Comparison of ENCODE assay signal across 28 cellular contexts in genomic region chr16:88658714-88659113, GRCh38. TPM values are rescaled to one million over a fixed set of nuclear protein-coding genes. Genes with fewer than 3 reads are reported as not detected.
"Had no signal": no experiment of that assay in that cellular context is flagged by ENCODE, and none has a peak within 500 bp of the region (broad histone marks: within the 10 kb centered on the region; RNA-seq: fewer than 3 reads in every experiment).

No MANE protein-coding gene starts in this region.

- ATAC-seq: activated naive CD4-positive, alpha-beta T cell treated with anti-CD3 and anti-CD28 coated beads, Interleukin-2, amount 50 U/mL, for 72 hours; activated T-helper 17 cell treated with anti-CD3 and anti-CD28 coated beads, Interleukin-2, amount 50 U/mL, for 72 hours; foreskin keratinocyte; lower lobe of right lung; mucosa of descending colon; psoas muscle; stimulated activated naive CD8-positive, alpha-beta T cell treated with anti-CD3 and anti-CD28 coated beads, Interleukin-15, Interleukin-2, amounts not matched to agents 100 U/mL and 50 U/mL, for 24 hours; T-cell had no signal

- H3K4me3 ChIP-seq: adrenal gland, lower lobe of right lung, mucosa of descending colon, psoas muscle, right atrium auricular region had no signal

- FAIRE-seq: astrocyte, kidney had no signal

- H3K27ac Mint-ChIP-seq: activated naive CD4-positive, alpha-beta T cell treated with anti-CD3 and anti-CD28 coated beads, Interleukin-2, amount 50 U/mL, for 72 hours; activated T-cell treated with anti-CD3 and anti-CD28 coated beads, Interleukin-2, amount 50 U/mL, for 24 hours; activated T-helper 17 cell treated with anti-CD3 and anti-CD28 coated beads, Interleukin-2, amount 50 U/mL, for 72 hours; T-cell; T-helper 2 cell treated with Interferon-gamma antibody and Interleukin-4, amounts not matched to agents 5 μg/mL and 100 μg/mL, for 36 hours had no signal

- H3K27ac ChIP-seq: adrenal gland, foreskin keratinocyte, lower lobe of right lung, psoas muscle, right atrium auricular region, VCaP had no signal

- H3K9me3 ChIP-seq: adrenal gland, lower lobe of right lung, mucosa of descending colon, psoas muscle, right atrium auricular region had no signal

- H3K9me3 Mint-ChIP-seq: activated naive CD4-positive, alpha-beta T cell treated with anti-CD3 and anti-CD28 coated beads, Interleukin-2, amount 50 U/mL, for 72 hours; activated T-cell treated with anti-CD3 and anti-CD28 coated beads, Interleukin-2, amount 50 U/mL, for 24 hours; activated T-helper 17 cell treated with anti-CD3 and anti-CD28 coated beads, Interleukin-2, amount 50 U/mL, for 72 hours; T-cell; T-helper 2 cell treated with Interferon-gamma antibody and Interleukin-4, amounts not matched to agents 5 μg/mL and 100 μg/mL, for 36 hours had no signal

- H3K27me3 Mint-ChIP-seq: activated T-cell treated with anti-CD3 and anti-CD28 coated beads, Interleukin-2, amount 50 U/mL, for 24 hours; activated T-helper 17 cell treated with anti-CD3 and anti-CD28 coated beads, Interleukin-2, amount 50 U/mL, for 72 hours; T-cell had no signal

- DNase-seq: activated CD4-positive, alpha-beta T cell treated with anti-CD3 and anti-CD28 coated beads for 1 hour; activated CD4-positive, alpha-beta T cell treated with anti-CD3 and anti-CD28 coated beads, Interleukin-2, amount 50 U/mL, for 1 hour; activated T-cell treated with anti-CD3 and anti-CD28 coated beads, Interleukin-2, amount 50 U/mL, for 24 hours; adrenal gland; central memory CD4-positive, alpha-beta T cell; dermis blood vessel endothelial cell; effector CD8-positive, alpha-beta T cell; erythroblast; foreskin keratinocyte; kidney; lower lobe of right lung; mesendoderm; mucosa of descending colon; psoas muscle; stimulated activated CD4-positive, alpha-beta T cell treated with anti-CD3 and anti-CD28 coated beads, Interleukin-4, amount 100 ng/mL, for 24 hours; stimulated activated naive CD8-positive, alpha-beta T cell treated with anti-CD3 and anti-CD28 coated beads, Interleukin-15, Interleukin-2, amounts not matched to agents 100 U/mL and 50 U/mL, for 24 hours; T-cell had no signal

- H3K27me3 ChIP-seq: adrenal gland, foreskin keratinocyte, right atrium auricular region had no signal

- H3K4me3 Mint-ChIP-seq: activated T-cell treated with anti-CD3 and anti-CD28 coated beads, Interleukin-2, amount 50 U/mL, for 24 hours; activated T-helper 17 cell treated with anti-CD3 and anti-CD28 coated beads, Interleukin-2, amount 50 U/mL, for 72 hours; T-cell; T-helper 2 cell treated with Interferon-gamma antibody and Interleukin-4, amounts not matched to agents 5 μg/mL and 100 μg/mL, for 36 hours had no signal

RNA-seq across cellular contexts. Expression of gene IL17C, which starts 20.3 kb away (rescaled TPM):
- total RNA-seq: activated naive CD4-positive, alpha-beta T cell treated with anti-CD3 and anti-CD28 coated beads, Interleukin-2, amount 50 U/mL, for 72 hours; adrenal gland; dermis blood vessel endothelial cell; foreskin keratinocyte; glomerular endothelial cell; kidney; lower lobe of right lung; mucosa of descending colon; osteocyte; psoas muscle; right atrium auricular region; subcutaneous adipose tissue; urinary bladder had no signal
- polyA plus RNA-seq: adrenal gland, foreskin keratinocyte, neural cell, psoas muscle had no signal

RNA-seq across cellular contexts. Expression of gene SNAI3, which starts 27.6 kb away (rescaled TPM):
- total RNA-seq: dermis blood vessel endothelial cell, foreskin keratinocyte, osteocyte, urinary bladder had no signal
- polyA plus RNA-seq: neural cell had no signal
